ENCODE assay signal across 9 cellular contexts in the genomic region with DNA sequence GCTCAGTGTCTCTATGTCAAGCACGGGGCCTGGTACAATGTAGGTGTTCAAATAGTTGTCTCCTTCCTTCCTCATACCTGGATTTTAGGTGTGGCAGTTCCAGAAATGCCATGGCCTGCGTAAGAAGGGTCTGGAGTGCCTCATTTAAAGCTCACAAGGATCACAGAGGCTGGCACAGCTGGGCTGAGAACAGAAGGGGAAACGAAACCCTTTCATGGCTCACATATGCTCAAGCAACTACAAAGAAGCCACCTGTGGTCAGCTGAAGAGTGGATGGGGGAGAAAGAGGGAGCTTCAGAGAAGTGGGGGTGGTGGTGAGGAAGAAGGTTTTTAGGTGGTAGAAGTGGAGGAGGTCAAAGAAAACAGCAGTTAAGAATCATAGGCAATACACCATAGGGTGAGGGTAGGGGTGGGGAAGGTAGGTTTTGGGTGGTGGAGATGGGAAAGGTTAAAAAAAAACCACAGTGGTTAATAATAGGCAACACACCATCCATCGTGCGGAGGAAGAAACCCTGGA. TPM values are rescaled to one million over a fixed set of nuclear protein-coding genes. Genes with fewer than 3 reads are reported as not detected.
A peak's percentile ranks its signal among the peaks of the same experiment; 100 is the strongest.
DNase-seq lines count a peak whose midpoint lies in the region; ATAC-seq and TF ChIP-seq lines count a peak whose summit lies in the region.
"Had no signal": no experiment of that assay in that cellular context is flagged by ENCODE, and none has a peak within 500 bp of the region (broad histone marks: within the 10 kb centered on the region; RNA-seq: fewer than 3 reads in every experiment).

No MANE protein-coding gene starts in this region.

- H2AFZ ChIP-seq in trophoblast cell (ENCODE audit: insufficient read depth, low read length, poor library complexity) (no peak overlapping the region), hepatocyte (no peak overlapping the region)

- H3K4ac ChIP-seq in trophoblast cell (ENCODE audit: low read depth, low read length) = no peak overlapping the region

- H4K12ac ChIP-seq in trophoblast cell (ENCODE audit: low read depth, low read length) = no peak overlapping the region

- no peaks in the 10 kb centered on the region for H3K36me3 ChIP-seq in trophoblast cell (ENCODE audit: control insufficient read depth in 1 of 2, insufficient read depth in 2 of 2, low read length in 2 of 2)
- no peaks in the 10 kb centered on the region for H3K36me3 ChIP-seq in SJCRH30
- H3K36me3 ChIP-seq in hepatocyte (replicated peaks; ENCODE audit: insufficient read depth, low read depth) = no peaks in the 10 kb centered on the region

- no peak overlapping the region for H2AK5ac ChIP-seq in trophoblast cell (ENCODE audit: low read length)

- H3K4me3 ChIP-seq in trophoblast cell (ENCODE audit: low read depth, low read length) (no peak overlapping the region), SJCRH30 (no peak overlapping the region), hepatocyte (no peak overlapping the region)

- no peak overlapping the region for H2BK12ac ChIP-seq in trophoblast cell (ENCODE audit: low read length)

- H3K4me2 ChIP-seq in trophoblast cell (ENCODE audit: low read length) (no peak overlapping the region), hepatocyte (no peak overlapping the region)

- ATAC-seq in GM19025 (IDR thresholded peaks at IDR 0.05; ENCODE audit: low read depth, unreplicated experiment) (peak; percentile 84), HG02798 (IDR thresholded peaks at IDR 0.05; ENCODE audit: poor library complexity, unreplicated experiment) (peak; percentile 97)

- H3K14ac ChIP-seq in trophoblast cell (ENCODE audit: low read length) = no peak overlapping the region

- H3K9ac ChIP-seq in trophoblast cell (ENCODE audit: low read length) = no peak overlapping the region

- H4K8ac ChIP-seq in trophoblast cell (ENCODE audit: low read depth, low read length) = no peak overlapping the region

- H3K79me2 ChIP-seq in trophoblast cell (ENCODE audit: control insufficient read depth, insufficient read depth, low read length, poor library complexity) (no peaks in the 10 kb centered on the region), hepatocyte (no peaks in the 10 kb centered on the region)

- no CpG with 5 or more reads among the region's 5 CpGs for WGBS in trophoblast cell (ENCODE audit: extremely low coverage, insufficient coverage, insufficient read length)
- WGBS in hepatocyte (ENCODE audit: low lambda C conversion rate, missing lambda C conversion rate) = 85% methylated on average over 5 of the region's 5 CpGs

- TF ChIP-seq CTCF in hepatocyte (IDR thresholded peaks at IDR 0.05; ENCODE audit: poor library complexity) = no peak

- H3K4me1 ChIP-seq in trophoblast cell (ENCODE audit: control insufficient read depth in 1 of 2, insufficient read depth in 2 of 2, low read length in 2 of 2) (peaks cover 0 to 5% of the 10 kb centered on the region in 2 experiments), SJCRH30 (peaks cover 30% of the 10 kb centered on the region), hepatocyte (ENCODE audit: insufficient read depth) (peaks cover 17% of the 10 kb centered on the region)

- H3K27me3 ChIP-seq in trophoblast cell (ENCODE audit: insufficient read depth, low read length) (no peaks in the 10 kb centered on the region), SJCRH30 (no peaks in the 10 kb centered on the region), hepatocyte (no peaks in the 10 kb centered on the region)

- H3K23ac ChIP-seq in trophoblast cell (ENCODE audit: low read length) = no peak overlapping the region

- H2BK5ac ChIP-seq in trophoblast cell (ENCODE audit: low read depth, low read length, poor library complexity) = no peak overlapping the region

- no peak overlapping the region for H4K91ac ChIP-seq in trophoblast cell (ENCODE audit: low read depth, low read length)

- no peak overlapping the region for H2BK120ac ChIP-seq in trophoblast cell (ENCODE audit: insufficient read depth, low read length, poor library complexity)

- peaks cover 6% of the 10 kb centered on the region for H3K9me3 ChIP-seq in trophoblast cell (ENCODE audit: insufficient read depth, low read depth, low read length)
- no peaks in the 10 kb centered on the region; the same call in 1 of the 2 replicates for H3K9me3 ChIP-seq in SJCRH30 (replicated peaks)
- H3K9me3 ChIP-seq in hepatocyte (ENCODE audit: low read depth) = no peaks in the 10 kb centered on the region

- no peaks in the 10 kb centered on the region for H4K20me1 ChIP-seq in hepatocyte (ENCODE audit: insufficient read depth, poor library complexity, severe bottlenecking)

- peak; percentile 13 for DNase-seq in NCI-H524 treated with DMSO at 0.1 percent for 48 hours (lab: John Stamatoyannopoulos, UW)
- DNase-seq in trophoblast cell = peak; percentile 25 to 70
- DNase-seq in superior temporal gyrus (ENCODE audit: extremely low spot score) = no peak
- DNase-seq in SJCRH30 = no peak
- no peak for DNase-seq in HCEC 1CT
- no peak for DNase-seq in hepatocyte (ENCODE audit: low spot score)
- DNase-seq: NCI-H1417 had no signal

- no peak overlapping the region for H3K18ac ChIP-seq in trophoblast cell (ENCODE audit: low read length)

- H3K9me2 ChIP-seq in hepatocyte (replicated peaks; ENCODE audit: insufficient read depth) = no peaks in the 10 kb centered on the region

- H3K27ac ChIP-seq in trophoblast cell (ENCODE audit: low read depth, low read length) (no peak overlapping the region), SJCRH30 (no peak overlapping the region), hepatocyte (no peak overlapping the region)

- H3K79me1 ChIP-seq in trophoblast cell (ENCODE audit: low read length) = peaks cover 3% of the 10 kb centered on the region

RNA-seq across cellular contexts. Expression of gene TOP1, which starts 17.0 kb away (rescaled TPM):
- polyA plus RNA-seq in trophoblast cell (2013) = 225 and 236 TPM in 2 replicates
- 67.0 and 71.9 TPM in 2 replicates for total RNA-seq in SJCRH30 (2014; rRNA removed; shearing (Covaris generic))
- 38.2 and 39.9 TPM in 2 replicates for total RNA-seq in hepatocyte
- polyA plus RNA-seq in hepatocyte = 28.3 and 33.3 TPM in 2 replicates

Comparison
In these comparisons a context has a peak if more than half of its experiments do, and no peak if none do; other contexts are left out.
1. DNase-seq: peak in NCI-H524 treated with DMSO at 0.1 percent for 48 hours (single experiment) and trophoblast cell (2 of 2); none in superior temporal gyrus (single experiment), SJCRH30 (0 of 2), HCEC 1CT (single experiment) and hepatocyte (single experiment).